ENCODE assay signal across 18 cellular contexts in the genomic region with DNA sequence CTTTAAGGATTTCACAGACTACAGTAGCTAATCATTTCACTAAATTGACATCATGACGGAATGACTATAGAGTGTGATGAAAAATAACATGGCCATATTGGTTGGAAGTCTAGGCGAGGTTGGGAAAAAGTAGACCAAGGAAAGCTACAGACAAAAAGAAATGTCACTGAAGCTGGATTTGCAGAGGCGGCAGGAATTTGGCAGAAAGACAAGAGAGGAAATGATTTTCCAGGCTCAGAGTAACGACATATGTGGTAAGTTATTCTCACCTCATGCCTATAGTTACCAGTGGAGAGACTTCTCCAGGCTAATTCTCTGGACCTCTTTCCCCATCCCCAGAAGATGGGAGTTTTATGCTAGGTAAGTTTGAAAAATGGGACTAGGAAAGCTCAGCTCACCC.
"Had no signal": no experiment of that assay in that cellular context is flagged by ENCODE, and none has a peak within 500 bp of the region (broad histone marks: within the 10 kb centered on the region; RNA-seq: fewer than 3 reads in every experiment).

No MANE protein-coding gene starts in this region.

- H3K4me3 ChIP-seq: cardiac muscle cell, colonic mucosa, esophagus squamous epithelium, lower lobe of right lung, neural progenitor cell, ovary, stomach, thoracic aorta had no signal

- DNase-seq: activated CD4-positive, alpha-beta T cell treated with anti-CD3 and anti-CD28 coated beads, Interleukin-2, amount 50 U/mL, for 1 hour; activated CD8-positive, alpha-beta memory T cell treated with anti-CD3 and anti-CD28 coated beads for 24 hours; activated naive CD4-positive, alpha-beta T cell; activated naive CD8-positive, alpha-beta T cell treated with anti-CD3 and anti-CD28 coated beads, Interleukin-2, amount 10 ng/mL, durations not matched to agents 7 days and 5 days; colonic mucosa; effector CD4-positive, alpha-beta T cell; esophagus squamous epithelium; left cardiac atrium; lower lobe of right lung; midbrain; naive B cell; ovary; stimulated activated CD4-positive, alpha-beta T cell treated with anti-CD3 and anti-CD28 coated beads, Interleukin-1b, Interleukin-23, amount 100 ng/mL, for 48 hours; stomach had no signal

- FAIRE-seq: frontal cortex had no signal
